In the genomic region with DNA sequence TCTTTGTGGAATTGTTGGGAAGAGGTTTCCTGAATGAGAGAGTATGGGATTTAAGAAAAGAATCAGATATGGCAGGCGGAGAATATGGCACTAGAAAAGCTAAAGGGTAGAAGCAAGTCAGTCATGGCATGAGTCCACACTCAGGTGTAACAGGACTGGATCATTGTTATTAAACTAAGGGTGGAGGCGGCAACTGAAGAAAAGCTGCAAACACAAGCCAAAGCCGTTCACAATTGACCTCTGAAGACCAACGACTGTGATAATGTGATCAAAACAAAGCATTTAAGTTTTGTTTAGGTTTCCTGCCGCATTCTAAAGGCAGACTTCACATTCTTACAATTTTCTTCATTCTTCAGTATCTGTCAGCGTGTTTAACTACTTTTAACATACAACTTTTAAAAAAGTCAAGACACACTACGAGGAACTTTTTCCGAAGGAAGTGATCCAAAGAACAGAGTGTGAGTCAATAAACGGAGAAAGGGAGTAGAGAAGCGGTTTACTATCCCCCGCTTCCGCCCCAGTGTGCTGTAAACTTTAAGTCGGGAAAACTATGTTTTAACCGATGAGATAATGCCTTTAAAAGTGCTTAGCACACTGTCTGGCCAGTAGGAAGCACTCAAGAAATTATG, we compare ENCODE assay signal across 8 cellular contexts. TPM values are rescaled to one million over a fixed set of nuclear protein-coding genes. Genes with fewer than 3 reads are reported as not detected.
DNase-seq lines count a peak whose midpoint lies in the region; ATAC-seq, FAIRE-seq and TF ChIP-seq lines count a peak whose summit lies in the region.

No MANE protein-coding gene starts in this region.

- peak; percentile 3 for ATAC-seq in HG02623 (IDR thresholded peaks at IDR 0.05; ENCODE audit: unreplicated experiment)

- no peaks in the 10 kb centered on the region for H3K27me3 ChIP-seq in subcutaneous abdominal adipose tissue (ENCODE audit: control insufficient read depth in 5 of 5, insufficient read depth in 4 of 5, low read length in 5 of 5)

- no peak for TF ChIP-seq POLR2A in lower leg skin (IDR thresholded peaks at IDR 0.05)

- H3K9ac ChIP-seq in ES-I3 (ENCODE audit: low read depth, low read length) (peak overlapping the region; percentile 86), subcutaneous abdominal adipose tissue (ENCODE audit: low read length in 5 of 5) (peak overlapping the region; percentile 60 to 93 (median 77))

- H3K36me3 ChIP-seq in ES-I3 (ENCODE audit: insufficient read depth, low read length) (no peaks in the 10 kb centered on the region), subcutaneous abdominal adipose tissue (ENCODE audit: control insufficient read depth in 5 of 5, insufficient read depth in 5 of 5, low read length in 5 of 5) (no peaks in the 10 kb centered on the region)

- H3K9me3 ChIP-seq in ES-I3 (ENCODE audit: control insufficient read depth, insufficient read depth, low read length) (no peaks in the 10 kb centered on the region), subcutaneous abdominal adipose tissue (ENCODE audit: control insufficient read depth in 5 of 5, low read length in 5 of 5) (no peaks in the 10 kb centered on the region)

- intact Hi-C loops in lower leg skin (cut with DNase I; ENCODE audit: low total_unique reads) = no loop called here

- H3K4me3 ChIP-seq in lower leg skin (ENCODE audit: low read depth, poor library complexity, severe bottlenecking) (peak overlapping the region; percentile 27), subcutaneous abdominal adipose tissue (ENCODE audit: low read depth in 1 of 5, low read length in 5 of 5) (peak overlapping the region; percentile 72 to 79 (median 75))

- peak; percentile 74 for DNase-seq in SIG-M5 treated with dmso at 0.1 percent for 504 hours (lab: John Stamatoyannopoulos, UW; ENCODE audit: unreplicated experiment)
- DNase-seq in lower leg skin (ENCODE audit: low spot score in 2 of 2) = no peak
- DNase-seq in islet precursor cell = no peak
- DNase-seq in KG1 (lab: John Stamatoyannopoulos, UW) = no peak

- 3 to 5% methylated on average over 14 of the region's 14 CpGs for WGBS in lower leg skin, 2 donors

- peak; percentile 10 for FAIRE-seq in colon (lab: Jason Lieb, UNC)

- TF ChIP-seq CTCF in lower leg skin (IDR thresholded peaks at IDR 0.05) = no peak

- H3K4me1 ChIP-seq in ES-I3 (ENCODE audit: insufficient read depth, low read length) (peaks cover 24% of the 10 kb centered on the region; the same call in 1 of the 2 replicates), subcutaneous abdominal adipose tissue (ENCODE audit: control insufficient read depth in 5 of 5, insufficient read depth in 5 of 5, low read length in 5 of 5) (peaks cover 0 to 33% (median 29%) of the 10 kb centered on the region in 5 donors)

- peak overlapping the region; percentile 96 for H3K27ac ChIP-seq in subcutaneous abdominal adipose tissue (ENCODE audit: low read depth, low read length)

RNA-seq across cellular contexts. Expression of a gene that starts 0.9 kb away (rescaled TPM):
- total RNA-seq in lower leg skin = 100 to 1,000 TPM in 1 of 4 donors, 10 to 100 TPM in 3; 75.4 to 201 (median 88.6) TPM
